In the genomic region with DNA sequence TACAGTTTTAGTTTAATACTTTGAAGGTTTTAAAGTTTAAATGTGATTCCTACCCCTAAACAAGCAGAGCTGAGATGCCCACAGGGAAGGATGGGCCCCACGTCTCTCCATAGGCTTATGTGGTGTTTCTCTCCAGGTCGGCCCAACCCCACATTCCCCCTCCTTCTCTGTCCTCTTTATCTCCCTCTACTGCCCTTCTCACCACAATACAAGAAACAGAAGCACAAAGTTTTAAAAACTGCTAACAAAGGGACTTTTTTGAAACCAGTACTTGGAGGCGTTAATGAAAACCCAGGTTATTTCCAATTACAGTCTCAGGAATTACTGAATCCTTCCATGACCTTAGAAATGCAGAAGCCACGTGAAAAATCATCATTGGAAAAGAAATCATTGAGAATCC, we compare ENCODE assay signal across 23 cellular contexts.
DNase-seq lines count a peak whose midpoint lies in the region; TF ChIP-seq lines count a peak whose summit lies in the region.
"Had no signal": no experiment of that assay in that cellular context is flagged by ENCODE, and none has a peak within 500 bp of the region (broad histone marks: within the 10 kb centered on the region; RNA-seq: fewer than 3 reads in every experiment).

No MANE protein-coding gene starts in this region.

- H3K9me3 ChIP-seq in DOHH2 (ENCODE audit: control insufficient read depth, insufficient read depth, low read length) (no peaks in the 10 kb centered on the region), GM23248 (ENCODE audit: low read depth) (no peaks in the 10 kb centered on the region)
- H3K9me3 ChIP-seq: lower lobe of right lung, prostate gland, SJSA1, transverse colon had no signal

- H2AFZ ChIP-seq in GM23248: no peak overlapping the region

- DNase-seq in GM23248: peak; percentile 4
- peak; percentile 7 for DNase-seq in iPS DF 4.7 (ENCODE audit: extremely low read depth, low spot score)
- DNase-seq in HuH-7.5 (ENCODE audit: low spot score): no peak
- no peak for DNase-seq in NOMO-1 (lab: John Stamatoyannopoulos, UW; ENCODE audit: unreplicated experiment in 2 of 2)
- DNase-seq in NCI-H510A treated with DMSO at 0.1 percent for 48 hours (lab: John Stamatoyannopoulos, UW): no peak
- no peak for DNase-seq in dorsolateral prefrontal cortex
- DNase-seq: activated CD4-positive, alpha-beta T cell treated with anti-CD3 and anti-CD28 coated beads for 4 hours; activated naive CD4-positive, alpha-beta T cell; activated T-cell treated with anti-CD3 and anti-CD28 coated beads, Interleukin-2, amount 50 U/mL, for 24 hours; CD4-positive, CD25-positive, alpha-beta regulatory T cell; effector CD8-positive, alpha-beta T cell; foreskin melanocyte; hypothalamus; KG1; lower lobe of right lung; NCI-H146; NCI-H510A; stimulated activated CD8-positive, alpha-beta memory T cell treated with anti-CD3 and anti-CD28 coated beads, Interleukin-4, amount 100 ng/mL, for 48 hours; transverse colon had no signal

- intact Hi-C loops in dorsolateral prefrontal cortex (cut with DNase I): no loop called here

- H3K9me2 ChIP-seq in DOHH2 (replicated peaks; ENCODE audit: control insufficient read depth, low read length): no peaks in the 10 kb centered on the region
- no peaks in the 10 kb centered on the region for H3K9me2 ChIP-seq in GM23248 (ENCODE audit: insufficient read depth)

- H3K4me3 ChIP-seq in DOHH2 (ENCODE audit: low read length) (no peak overlapping the region), GM23248 (no peak overlapping the region), dorsolateral prefrontal cortex (no peak overlapping the region)
- H3K4me3 ChIP-seq: lower lobe of right lung, prostate gland, SJSA1, transverse colon had no signal

- H3K4me1 ChIP-seq in DOHH2 (ENCODE audit: control insufficient read depth, low read length): peaks cover 8% of the 10 kb centered on the region
- H3K4me1 ChIP-seq in GM23248 (ENCODE audit: insufficient read depth): no peaks in the 10 kb centered on the region
- H3K4me1 ChIP-seq: lower lobe of right lung, prostate gland, SJSA1, transverse colon had no signal

- 58 to 60% methylated on average over 4 of the region's 4 CpGs for WGBS in GM23248 (ENCODE audit: low coverage in 1 of 2, low lambda C conversion rate in 2 of 2, missing lambda C conversion rate in 2 of 2), 2 experiments

- H3K36me3 ChIP-seq in DOHH2 (ENCODE audit: control insufficient read depth, low read length) (no peaks in the 10 kb centered on the region), GM23248 (ENCODE audit: low read depth) (no peaks in the 10 kb centered on the region)
- H3K36me3 ChIP-seq: lower lobe of right lung, prostate gland, SJSA1, transverse colon had no signal

- in situ Hi-C loops in GM23248 (cut with MboI): no loop called here

- H3K79me2 ChIP-seq in DOHH2 (ENCODE audit: control insufficient read depth, low read length): no peaks in the 10 kb centered on the region
- H3K79me2 ChIP-seq in GM23248 (ENCODE audit: insufficient read depth): no peaks in the 10 kb centered on the region

- H3K27ac ChIP-seq in DOHH2 (ENCODE audit: low read depth, low read length) (no peak overlapping the region), GM23248 (no peak overlapping the region), VCaP (no peak overlapping the region), dorsolateral prefrontal cortex (no peak overlapping the region)
- H3K27ac ChIP-seq: lower lobe of right lung, prostate gland, SJSA1, transverse colon had no signal

- H3K27me3 ChIP-seq in DOHH2 (ENCODE audit: control insufficient read depth, low read length): no peaks in the 10 kb centered on the region
- no peaks in the 10 kb centered on the region for H3K27me3 ChIP-seq in GM23248 (replicated peaks; ENCODE audit: insufficient read depth)
- peaks cover 0 to 3% (median 0%) of the 10 kb centered on the region in 45 donors for H3K27me3 ChIP-seq in dorsolateral prefrontal cortex
- H3K27me3 ChIP-seq: SJSA1, transverse colon had no signal

- no peaks in the 10 kb centered on the region for H4K20me1 ChIP-seq in DOHH2 (ENCODE audit: control insufficient read depth, insufficient read depth, low read depth, low read length)
- no peaks in the 10 kb centered on the region for H4K20me1 ChIP-seq in GM23248 (ENCODE audit: insufficient read depth)

- H3K4me2 ChIP-seq in DOHH2 (ENCODE audit: low read length) (no peak overlapping the region), GM23248 (ENCODE audit: unreplicated experiment) (no peak overlapping the region)

- H3K9ac ChIP-seq in GM23248: no peak overlapping the region

- H3F3A ChIP-seq in DOHH2 (ENCODE audit: control insufficient read depth, insufficient read depth) (no peaks in the 10 kb centered on the region), GM23248 (ENCODE audit: insufficient read depth) (no peaks in the 10 kb centered on the region)

- TF ChIP-seq CTCF in DOHH2 (IDR thresholded peaks at IDR 0.05; ENCODE audit: low read depth, low read length, poor library complexity, severe bottlenecking) (peak; percentile 23), VCaP (conservative IDR thresholded peaks at IDR 0.05) (0 out of 2 replicates have a peak, but pooled peaks have one; percentile 16), dorsolateral prefrontal cortex (IDR thresholded peaks at IDR 0.05 in 54 of 56, conservative IDR thresholded peaks at IDR 0.05 in 2 of 56; ENCODE audit: low read depth in 1 of 56, partially characterized antibody in 56 of 56) (no peak)

Comparison
In these comparisons a context has a peak if more than half of its experiments do, and no peak if none do; other contexts are left out.
1. CTCF ChIP-seq: peak in DOHH2 (single experiment) and VCaP (single experiment); none in dorsolateral prefrontal cortex (0 of 56).
2. DNase-seq: peak in GM23248 (single experiment) and iPS DF 4.7 (single experiment); none in HuH-7.5 (single experiment), NOMO-1 (0 of 2), NCI-H510A treated with DMSO at 0.1 percent for 48 hours (single experiment) and dorsolateral prefrontal cortex (0 of 10).